In the genomic region with DNA sequence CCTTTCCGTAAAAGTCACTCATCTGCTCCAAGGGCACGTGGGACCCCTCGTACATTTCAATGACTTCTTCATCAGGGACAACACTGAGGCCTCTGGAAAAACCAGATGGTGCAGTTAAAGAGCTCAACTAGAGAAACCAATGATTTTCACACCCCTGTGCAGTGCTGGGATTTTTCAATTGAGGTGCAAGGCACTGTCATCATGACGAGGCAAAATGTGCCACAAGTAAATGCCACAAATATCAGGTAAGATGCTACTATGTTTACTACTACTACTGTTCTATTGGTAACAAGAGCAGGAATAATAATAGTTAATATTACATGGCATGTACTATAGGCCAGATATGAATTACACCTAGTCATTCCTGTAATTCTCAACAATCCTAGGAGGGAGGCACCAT, we compare ENCODE assay signal across 21 cellular contexts.
"Had no signal": no experiment of that assay in that cellular context is flagged by ENCODE, and none has a peak within 500 bp of the region (broad histone marks: within the 10 kb centered on the region; RNA-seq: fewer than 3 reads in every experiment).

No MANE protein-coding gene starts in this region.

- H3K9me3 ChIP-seq: lower lobe of right lung, tibial nerve had no signal

- H3K9me3 Mint-ChIP-seq: activated CD4-positive, alpha-beta T cell treated with anti-CD3 and anti-CD28 coated beads, Interleukin-2, amount 10 ng/mL, durations not matched to agents 24 days and 14 days; activated T-cell treated with anti-CD3 and anti-CD28 coated beads, Interleukin-2, amount 50 U/mL, for 72 hours; effector memory CD8-positive, alpha-beta T cell; mesothelial cell of epicardium; nephron; T-helper 2 cell treated with Interferon-gamma antibody and Interleukin-4, amounts not matched to agents 5 μg/mL and 100 μg/mL, for 36 hours had no signal

- H3K27me3 ChIP-seq: tibial nerve had no signal

- DNase-seq: activated CD4-positive, alpha-beta T cell treated with anti-CD3 and anti-CD28 coated beads, Interleukin-2, amount 10 ng/mL, durations not matched to agents 24 days and 14 days; activated CD8-positive, alpha-beta T cell treated with anti-CD3 and anti-CD28 coated beads, Interleukin-2, amount 10 ng/mL, durations not matched to agents 7 days and 5 days; activated effector memory CD4-positive, alpha-beta T cell treated with anti-CD3 and anti-CD28 coated beads, Interleukin-2, amount 50 U/mL, for 16 hours; activated naive CD4-positive, alpha-beta T cell treated with anti-CD3 and anti-CD28 coated beads, Interleukin-2, amount 50 U/mL, for 16 hours; activated T-cell treated with anti-CD3 and anti-CD28 coated beads, Interleukin-2, amount 50 U/mL, for 72 hours; amniotic stem cell; dermis blood vessel endothelial cell; effector memory CD8-positive, alpha-beta T cell; foreskin fibroblast; glutamatergic neuron; hypothalamus; lower lobe of right lung; occipital lobe; posterior cingulate gyrus; stimulated activated CD4-positive, alpha-beta T cell treated with anti-CD3 and anti-CD28 coated beads, Interleukin-2, amount 100 ng/mL, for 24 hours; stimulated activated naive CD4-positive, alpha-beta T cell treated with Interleukin-2 at 50 U/mL for 16 hours had no signal

- H3K27ac ChIP-seq: cardiac muscle cell, lower lobe of right lung had no signal

- H3K36me3 ChIP-seq: cardiac muscle cell had no signal

- ATAC-seq: activated CD8-positive, alpha-beta T cell treated with anti-CD3 and anti-CD28 coated beads, Interleukin-2, amount 10 ng/mL, durations not matched to agents 7 days and 5 days; activated T-cell treated with anti-CD3 and anti-CD28 coated beads, Interleukin-2, amount 50 U/mL, for 72 hours; effector memory CD8-positive, alpha-beta T cell; lower lobe of right lung had no signal

- H3K4me3 ChIP-seq: cardiac muscle cell, lower lobe of right lung, tibial nerve had no signal

- H3K27ac Mint-ChIP-seq: activated CD4-positive, alpha-beta T cell treated with anti-CD3 and anti-CD28 coated beads, Interleukin-2, amount 10 ng/mL, durations not matched to agents 24 days and 14 days; activated CD8-positive, alpha-beta T cell treated with anti-CD3 and anti-CD28 coated beads, Interleukin-2, amount 10 ng/mL, durations not matched to agents 7 days and 5 days; activated T-cell treated with anti-CD3 and anti-CD28 coated beads, Interleukin-2, amount 50 U/mL, for 72 hours; effector memory CD8-positive, alpha-beta T cell; nephron; T-helper 2 cell treated with Interferon-gamma antibody and Interleukin-4, amounts not matched to agents 5 μg/mL and 100 μg/mL, for 36 hours had no signal
